12 cellular contexts compared by ENCODE assay signal in the genomic region with DNA sequence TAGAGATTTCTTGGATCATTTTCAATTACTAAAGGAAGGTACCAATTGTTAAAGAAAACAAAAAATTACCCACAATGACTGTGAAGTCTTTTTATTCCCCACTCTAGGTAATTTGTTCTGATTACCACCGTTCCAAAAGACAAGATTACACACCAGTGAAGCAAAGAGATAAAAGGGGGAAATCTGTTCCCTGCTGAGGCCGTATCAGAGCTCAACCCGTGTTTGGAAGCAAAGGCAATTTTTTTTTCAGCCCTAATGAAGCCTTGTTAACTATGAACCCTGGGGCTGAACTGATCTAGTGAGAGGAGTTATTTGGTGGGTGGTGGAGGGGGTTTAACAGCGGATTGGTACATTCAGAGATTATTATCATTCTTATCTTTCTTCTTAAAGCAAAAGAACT.
"Had no signal": no experiment of that assay in that cellular context is flagged by ENCODE, and none has a peak within 500 bp of the region (broad histone marks: within the 10 kb centered on the region; RNA-seq: fewer than 3 reads in every experiment).

No MANE protein-coding gene starts in this region.

- H3K36me3 ChIP-seq: gastrocnemius medialis, heart left ventricle, sigmoid colon, spleen, upper lobe of right lung had no signal

- H3K36me3 Mint-ChIP-seq: activated naive CD8-positive, alpha-beta T cell treated with anti-CD3 and anti-CD28 coated beads for 36 hours; natural killer cell treated with Interleukin-12 subunit alpha and Interleukin-12 subunit beta and Interleukin-15 and Interleukin-18, amount 100 ng/mL, for 72 hours had no signal

- H3K9me3 ChIP-seq: gastrocnemius medialis, sigmoid colon, upper lobe of right lung had no signal

- H3K27me3 Mint-ChIP-seq: activated naive CD8-positive, alpha-beta T cell treated with anti-CD3 and anti-CD28 coated beads for 36 hours had no signal

- H3K9me3 Mint-ChIP-seq: activated T-helper 1 cell treated with anti-CD3 and anti-CD28 coated beads, Interleukin-12 subunit alpha, Interleukin-12 subunit beta, Interleukin-2, Interleukin-4 antibody, amounts not matched to agents 30 ng/mL and 10 ng/mL and 1 ng/mL, durations not matched to agents 14 hours and 24 hours and 36 hours; natural killer cell treated with Interleukin-12 subunit alpha and Interleukin-12 subunit beta and Interleukin-15 and Interleukin-18, amount 100 ng/mL, for 72 hours; stimulated activated naive CD8-positive, alpha-beta T cell treated with anti-CD3 and anti-CD28 coated beads, Interleukin-15, amount 100 ng/mL, for 72 hours had no signal

- H3K27ac ChIP-seq: gastrocnemius medialis, heart left ventricle, sigmoid colon, spleen, upper lobe of right lung had no signal

- DNase-seq: activated naive CD8-positive, alpha-beta T cell treated with anti-CD3 and anti-CD28 coated beads for 36 hours; anterior cingulate cortex; gastrocnemius medialis; heart left ventricle; left cardiac atrium; sigmoid colon; spleen; stimulated activated naive CD8-positive, alpha-beta T cell treated with anti-CD3 and anti-CD28 coated beads, Interleukin-15, amount 100 ng/mL, for 72 hours; upper lobe of right lung had no signal

- H3K4me3 Mint-ChIP-seq: activated naive CD8-positive, alpha-beta T cell treated with anti-CD3 and anti-CD28 coated beads for 36 hours; activated T-helper 1 cell treated with anti-CD3 and anti-CD28 coated beads, Interleukin-12 subunit alpha, Interleukin-12 subunit beta, Interleukin-2, Interleukin-4 antibody, amounts not matched to agents 30 ng/mL and 10 ng/mL and 1 ng/mL, durations not matched to agents 14 hours and 24 hours and 36 hours; natural killer cell treated with Interleukin-12 subunit alpha and Interleukin-12 subunit beta and Interleukin-15 and Interleukin-18, amount 100 ng/mL, for 72 hours; stimulated activated naive CD8-positive, alpha-beta T cell treated with anti-CD3 and anti-CD28 coated beads, Interleukin-15, amount 100 ng/mL, for 72 hours; T-helper 2 cell treated with Interferon-gamma antibody and Interleukin-4, amounts not matched to agents 5 μg/mL and 100 μg/mL, for 36 hours had no signal

- H3K4me3 ChIP-seq: gastrocnemius medialis, heart left ventricle, sigmoid colon, upper lobe of right lung had no signal

- H3K27ac Mint-ChIP-seq: activated naive CD8-positive, alpha-beta T cell treated with anti-CD3 and anti-CD28 coated beads for 36 hours; activated T-helper 1 cell treated with anti-CD3 and anti-CD28 coated beads, Interleukin-12 subunit alpha, Interleukin-12 subunit beta, Interleukin-2, Interleukin-4 antibody, amounts not matched to agents 30 ng/mL and 10 ng/mL and 1 ng/mL, durations not matched to agents 14 hours and 24 hours and 36 hours; natural killer cell treated with Interleukin-12 subunit alpha and Interleukin-12 subunit beta and Interleukin-15 and Interleukin-18, amount 100 ng/mL, for 72 hours; stimulated activated naive CD8-positive, alpha-beta T cell treated with anti-CD3 and anti-CD28 coated beads, Interleukin-15, amount 100 ng/mL, for 72 hours; T-helper 2 cell treated with Interferon-gamma antibody and Interleukin-4, amounts not matched to agents 5 μg/mL and 100 μg/mL, for 36 hours had no signal

- H3K27me3 ChIP-seq: gastrocnemius medialis, heart left ventricle, sigmoid colon, spleen, upper lobe of right lung had no signal
